Comparison of ENCODE assay signal across 24 cellular contexts in genomic region chr5:179799644-179799973, GRCh38. TPM values are rescaled to one million over a fixed set of nuclear protein-coding genes. Genes with fewer than 3 reads are reported as not detected.
DNase-seq lines count a peak whose midpoint lies in the region; ATAC-seq and TF ChIP-seq lines count a peak whose summit lies in the region.
"Had no signal": no experiment of that assay in that cellular context is flagged by ENCODE, and none has a peak within 500 bp of the region (broad histone marks: within the 10 kb centered on the region; RNA-seq: fewer than 3 reads in every experiment).

No MANE protein-coding gene starts in this region.

- no peak overlapping the region for H3K27ac ChIP-seq in CD4-positive, alpha-beta T cell (ENCODE audit: low read depth, low read length)
- peak overlapping the region; percentile 86 for H3K27ac ChIP-seq in RWPE1
- H3K27ac ChIP-seq: BLaER1 had no signal

- DNase-seq in CD4-positive, alpha-beta T cell: no peak
- DNase-seq in RWPE1 (ENCODE audit: low spot score) (no peak), posterior vena cava (ENCODE audit: low spot score) (peak; percentile 66), mesenteric fat pad (ENCODE audit: low spot score) (no peak), SK-N-DZ (ENCODE audit: low spot score) (no peak)
- DNase-seq in central memory CD8-positive, alpha-beta T cell (ENCODE audit: low spot score in 2 of 2): no peak
- no peak for DNase-seq in activated CD8-positive, alpha-beta T cell treated with anti-CD3 and anti-CD28 coated beads, Interleukin-2, amount 10 ng/mL, durations not matched to agents 7 days and 5 days
- DNase-seq: DMS79 treated with DMSO at 0.1 percent for 48 hours, GF-D8, GOT3, HFFc6, NCI-H1092, NCI-H1417 treated with DMSO at 0.1 percent for 48 hours, NCI-H1694 treated with DMSO at 0.1 percent for 48 hours, NCI-H2081, NCI-H2227 treated with DMSO at 0.1 percent for 48 hours, NCI-H69, SIG-M5, SK-N-SH had no signal

- H3K27ac Mint-ChIP-seq in CD4-positive, alpha-beta T cell: no peak overlapping the region
- H3K27ac Mint-ChIP-seq in central memory CD8-positive, alpha-beta T cell (ENCODE audit: low read depth): peak overlapping the region; percentile 53
- H3K27ac Mint-ChIP-seq in activated CD8-positive, alpha-beta T cell treated with anti-CD3 and anti-CD28 coated beads, Interleukin-2, amount 10 ng/mL, durations not matched to agents 7 days and 5 days: no peak overlapping the region
- H3K27ac Mint-ChIP-seq: HFFc6 had no signal

- no peaks in the 10 kb centered on the region for H3K9me3 ChIP-seq in CD4-positive, alpha-beta T cell (ENCODE audit: control insufficient read depth, low read length)
- H3K9me3 ChIP-seq: BLaER1, HAP-1, SK-N-SH had no signal

- CTCF ChIA-PET in CD4-positive, alpha-beta T cell (lab: Charles Lee): no interaction called here
- CTCF ChIA-PET in RWPE1 (lab: Yijun Ruan, JAX): interaction anchor here (0.6 to 1.1 kb wide), 2 partner anchors 23 to 776 kb away, joined by 3 read pairs; no protein-coding TSS in a partner anchor
- CTCF ChIA-PET in activated CD8-positive, alpha-beta T cell treated with anti-CD3 and anti-CD28 coated beads, Interleukin-2, amount 10 ng/mL, durations not matched to agents 7 days and 5 days (lab: Charles Lee): no interaction called here

- no peak for ATAC-seq in CD4-positive, alpha-beta T cell (ENCODE audit: poor library complexity)
- ATAC-seq in central memory CD8-positive, alpha-beta T cell (replicated peaks; ENCODE audit: extremely low read depth, poor library complexity, severe bottlenecking): no peak
- ATAC-seq in HG03460 (IDR thresholded peaks at IDR 0.05; ENCODE audit: unreplicated experiment): no peak
- no peak for ATAC-seq in activated CD8-positive, alpha-beta T cell treated with anti-CD3 and anti-CD28 coated beads, Interleukin-2, amount 10 ng/mL, durations not matched to agents 7 days and 5 days
- ATAC-seq: Panc1 had no signal

- POLR2A ChIA-PET in CD4-positive, alpha-beta T cell (lab: Charles Lee): no interaction called here
- POLR2A ChIA-PET in RWPE1 (lab: Yijun Ruan, JAX; ENCODE audit: low non-redundant PET): no interaction called here
- POLR2A ChIA-PET in activated CD8-positive, alpha-beta T cell treated with anti-CD3 and anti-CD28 coated beads, Interleukin-2, amount 10 ng/mL, durations not matched to agents 7 days and 5 days (lab: Charles Lee): no interaction called here

- TF ChIP-seq CTCF in CD4-positive, alpha-beta T cell (IDR thresholded peaks at IDR 0.05): no peak
- TF ChIP-seq CTCF in RWPE1 (conservative IDR thresholded peaks at IDR 0.05; ENCODE audit: low read depth): no peak

- peaks cover 42% of the 10 kb centered on the region for H3K4me1 Mint-ChIP-seq in CD4-positive, alpha-beta T cell (ENCODE audit: low read depth)
- H3K4me1 Mint-ChIP-seq in central memory CD8-positive, alpha-beta T cell: peaks cover 28% of the 10 kb centered on the region
- peaks cover 31% of the 10 kb centered on the region for H3K4me1 Mint-ChIP-seq in activated CD8-positive, alpha-beta T cell treated with anti-CD3 and anti-CD28 coated beads, Interleukin-2, amount 10 ng/mL, durations not matched to agents 7 days and 5 days (ENCODE audit: low read depth)

- no peaks in the 10 kb centered on the region for H3K27me3 Mint-ChIP-seq in CD4-positive, alpha-beta T cell
- no peaks in the 10 kb centered on the region for H3K27me3 Mint-ChIP-seq in central memory CD8-positive, alpha-beta T cell
- H3K27me3 Mint-ChIP-seq in activated CD8-positive, alpha-beta T cell treated with anti-CD3 and anti-CD28 coated beads, Interleukin-2, amount 10 ng/mL, durations not matched to agents 7 days and 5 days (ENCODE audit: low read depth): no peaks in the 10 kb centered on the region
- H3K27me3 Mint-ChIP-seq: CD8-positive, alpha-beta memory T cell had no signal

- intact Hi-C loops in CD4-positive, alpha-beta T cell (cut with DNase I, micrococcal nuclease): no loop called here
- intact Hi-C loops in posterior vena cava (cut with DNase I): no loop called here

- no peaks in the 10 kb centered on the region for H3K9me3 Mint-ChIP-seq in CD4-positive, alpha-beta T cell
- no peaks in the 10 kb centered on the region for H3K9me3 Mint-ChIP-seq in central memory CD8-positive, alpha-beta T cell
- no peaks in the 10 kb centered on the region for H3K9me3 Mint-ChIP-seq in activated CD8-positive, alpha-beta T cell treated with anti-CD3 and anti-CD28 coated beads, Interleukin-2, amount 10 ng/mL, durations not matched to agents 7 days and 5 days (ENCODE audit: insufficient read depth)
- H3K9me3 Mint-ChIP-seq: CD8-positive, alpha-beta memory T cell; HFFc6 had no signal

- H3K36me3 Mint-ChIP-seq in CD4-positive, alpha-beta T cell (ENCODE audit: low read depth): peaks cover 27% of the 10 kb centered on the region
- H3K36me3 Mint-ChIP-seq in central memory CD8-positive, alpha-beta T cell (ENCODE audit: insufficient read depth): peaks cover 26% of the 10 kb centered on the region
- peaks cover 36% of the 10 kb centered on the region for H3K36me3 Mint-ChIP-seq in activated CD8-positive, alpha-beta T cell treated with anti-CD3 and anti-CD28 coated beads, Interleukin-2, amount 10 ng/mL, durations not matched to agents 7 days and 5 days (ENCODE audit: low read depth)

- H3K4me3 Mint-ChIP-seq in CD4-positive, alpha-beta T cell: peak overlapping the region; percentile 34
- no peak overlapping the region for H3K4me3 Mint-ChIP-seq in central memory CD8-positive, alpha-beta T cell
- no peak overlapping the region for H3K4me3 Mint-ChIP-seq in activated CD8-positive, alpha-beta T cell treated with anti-CD3 and anti-CD28 coated beads, Interleukin-2, amount 10 ng/mL, durations not matched to agents 7 days and 5 days
- H3K4me3 Mint-ChIP-seq: HFFc6 had no signal

- H3K27me3 ChIP-seq in CD4-positive, alpha-beta T cell (ENCODE audit: control insufficient read depth, insufficient read depth, low read length): no peaks in the 10 kb centered on the region
- H3K27me3 ChIP-seq: BLaER1 had no signal

RNA-seq across cellular contexts. Expression of gene LTC4S, which starts 5.8 kb away (rescaled TPM):
- 1 to 10 TPM; 3.6 to 4.2 TPM for total RNA-seq in CD4-positive, alpha-beta T cell
- total RNA-seq in posterior vena cava (10 to 100 TPM; 19.7 to 20.3 TPM), mesenteric fat pad (9.6 TPM)
- total RNA-seq in activated CD8-positive, alpha-beta T cell treated with anti-CD3 and anti-CD28 coated beads, Interleukin-2, amount 10 ng/mL, durations not matched to agents 7 days and 5 days: 1 to 10 TPM; 3.7 to 3.8 TPM
- polyA plus RNA-seq in SK-N-DZ (2014; cell fraction: cytosol; rRNA removed): not detected in 2 replicates
- polyA plus RNA-seq in SK-N-DZ (2014; cell fraction: nucleus; rRNA removed): 4.2 and 9.1 TPM in 2 replicates
- total RNA-seq: HFFc6 had no signal

RNA-seq across cellular contexts. Expression of gene MGAT4B, which starts 7.1 kb away (rescaled TPM):
- 100 to 1,000 TPM; 141 to 145 TPM for total RNA-seq in CD4-positive, alpha-beta T cell
- total RNA-seq in posterior vena cava: 10 to 100 TPM; 54.6 to 62.8 TPM
- total RNA-seq in mesenteric fat pad: 87.6 TPM
- total RNA-seq in activated CD8-positive, alpha-beta T cell treated with anti-CD3 and anti-CD28 coated beads, Interleukin-2, amount 10 ng/mL, durations not matched to agents 7 days and 5 days: 100 to 1,000 TPM in 1 of 2 experiments, 10 to 100 TPM in 1; 85.9 to 103 TPM
- polyA plus RNA-seq in SK-N-DZ (2014; cell fraction: cytosol; rRNA removed): 112 and 113 TPM in 2 replicates
- polyA plus RNA-seq in SK-N-DZ (2014; cell fraction: nucleus; rRNA removed): 255 and 338 TPM in 2 replicates

RNA-seq across cellular contexts. Expression of gene SQSTM1, which starts 21.1 kb away (rescaled TPM):
- 100 to 1,000 TPM; 260 to 267 TPM for total RNA-seq in CD4-positive, alpha-beta T cell
- 100 to 1,000 TPM; 245 to 333 TPM for total RNA-seq in posterior vena cava
- 600 TPM for total RNA-seq in mesenteric fat pad
- total RNA-seq in activated CD8-positive, alpha-beta T cell treated with anti-CD3 and anti-CD28 coated beads, Interleukin-2, amount 10 ng/mL, durations not matched to agents 7 days and 5 days: 100 to 1,000 TPM in 1 of 2 experiments, 10 to 100 TPM in 1; 100.0 to 102 TPM
- 48.1 and 55.0 TPM in 2 replicates for polyA plus RNA-seq in SK-N-DZ (2014; cell fraction: cytosol; rRNA removed)
- polyA plus RNA-seq in SK-N-DZ (2014; cell fraction: nucleus; rRNA removed): 63.1 and 73.0 TPM in 2 replicates

RNA-seq across cellular contexts. Expression of gene MRNIP, which starts 59.0 kb away (rescaled TPM):
- 10 to 100 TPM; 31.8 to 32.8 TPM for total RNA-seq in CD4-positive, alpha-beta T cell
- 10 to 100 TPM; 17.3 to 20.1 TPM for total RNA-seq in posterior vena cava
- 17.3 TPM for total RNA-seq in mesenteric fat pad
- total RNA-seq in activated CD8-positive, alpha-beta T cell treated with anti-CD3 and anti-CD28 coated beads, Interleukin-2, amount 10 ng/mL, durations not matched to agents 7 days and 5 days: 10 to 100 TPM; 16.1 to 17.1 TPM
- 60.7 and 72.9 TPM in 2 replicates for polyA plus RNA-seq in SK-N-DZ (2014; cell fraction: cytosol; rRNA removed)
- 207 and 213 TPM in 2 replicates for polyA plus RNA-seq in SK-N-DZ (2014; cell fraction: nucleus; rRNA removed)
